15 cellular contexts compared by ENCODE assay signal in the genomic region with DNA sequence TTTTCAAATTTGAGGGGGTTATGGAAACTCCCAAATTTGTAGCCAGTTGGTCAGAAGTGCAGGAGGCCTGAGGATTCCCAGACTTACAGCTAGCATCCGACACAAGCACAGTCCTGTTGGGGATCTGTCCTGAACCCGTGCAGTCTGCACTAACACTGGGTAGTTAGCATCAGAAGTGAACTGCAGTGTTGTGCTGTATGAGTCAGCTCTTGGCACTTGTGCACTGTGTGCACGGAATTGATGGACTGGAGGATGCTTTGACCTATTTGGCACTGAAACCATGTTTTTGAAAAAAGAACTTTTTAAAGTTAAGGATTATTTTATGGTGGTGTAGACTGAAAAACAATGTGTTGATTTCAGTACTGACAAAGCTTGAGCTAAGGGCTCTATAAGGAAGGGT.
DNase-seq lines count a peak whose midpoint lies in the region; ATAC-seq and TF ChIP-seq lines count a peak whose summit lies in the region.
"Had no signal": no experiment of that assay in that cellular context is flagged by ENCODE, and none has a peak within 500 bp of the region (broad histone marks: within the 10 kb centered on the region; RNA-seq: fewer than 3 reads in every experiment).

No MANE protein-coding gene starts in this region.

- H3K27me3 ChIP-seq in heart right ventricle (no peaks in the 10 kb centered on the region), sigmoid colon (no peaks in the 10 kb centered on the region), hepatocyte (no peaks in the 10 kb centered on the region)
- H3K27me3 ChIP-seq: BLaER1 treated with 17β-estradiol and CSF1 and Interleukin-3, amounts not matched to agents 10 nM and 100 nM had no signal

- no peak for TF ChIP-seq EP300 in sigmoid colon (IDR thresholded peaks at IDR 0.05)

- H3K9me2 ChIP-seq in hepatocyte (replicated peaks; ENCODE audit: insufficient read depth), result no peaks in the 10 kb centered on the region

- intact Hi-C loops in heart right ventricle (cut with DNase I), result no loop called here
- intact Hi-C loops in sigmoid colon (cut with DNase I), result no loop called here

- WGBS in heart right ventricle, 2 donors, result 30 to 42% methylated on average over 3 of the region's 3 CpGs
- WGBS in sigmoid colon, 2 donors, result 36 to 58% methylated on average over 3 of the region's 3 CpGs
- 78% methylated on average over 3 of the region's 3 CpGs for WGBS in hepatocyte (ENCODE audit: low lambda C conversion rate, missing lambda C conversion rate)

- DNase-seq in GM03348 (ENCODE audit: low spot score), result peak; percentile 41
- peak; percentile 30 for DNase-seq in brain pericyte (ENCODE audit: low read depth, low spot score)
- DNase-seq in heart right ventricle, result peak; percentile 22 to 43
- DNase-seq in sigmoid colon, result peak; percentile 77
- DNase-seq in mucosa of gallbladder (ENCODE audit: low spot score), result no peak
- DNase-seq in T-helper 2 cell, result no peak
- no peak for DNase-seq in NCI-H748 (lab: John Stamatoyannopoulos, UW; ENCODE audit: unreplicated experiment)
- DNase-seq in hepatocyte (ENCODE audit: low spot score), result no peak
- DNase-seq: activated CD4-positive, alpha-beta T cell treated with anti-CD3 and anti-CD28 coated beads for 36 hours; GDM1; NCI-H1092 treated with DMSO at 0.1 percent for 48 hours; NCI-H82 had no signal

- H3K27ac ChIP-seq in heart right ventricle (no peak overlapping the region), sigmoid colon (peak overlapping the region in 2 of 4 donors; percentile 11 to 16), hepatocyte (no peak overlapping the region)
- H3K27ac ChIP-seq: BLaER1 treated with 17β-estradiol and CSF1 and Interleukin-3, amounts not matched to agents 10 nM and 100 nM; SK-N-MC; skin epidermis had no signal

- H2AFZ ChIP-seq in hepatocyte, result no peak overlapping the region

- H3K4me3 ChIP-seq in heart right ventricle (no peak overlapping the region), sigmoid colon (no peak overlapping the region), hepatocyte (no peak overlapping the region)
- H3K4me3 ChIP-seq: BLaER1 treated with 17β-estradiol and CSF1 and Interleukin-3, amounts not matched to agents 10 nM and 100 nM; SK-N-MC; skin epidermis had no signal

- H4K20me1 ChIP-seq in hepatocyte (ENCODE audit: insufficient read depth, poor library complexity, severe bottlenecking), result no peaks in the 10 kb centered on the region
- H4K20me1 ChIP-seq: BLaER1 treated with 17β-estradiol and CSF1 and Interleukin-3, amounts not matched to agents 10 nM and 100 nM had no signal

- H3K36me3 ChIP-seq in heart right ventricle (no peaks in the 10 kb centered on the region), sigmoid colon (no peaks in the 10 kb centered on the region), hepatocyte (replicated peaks; ENCODE audit: insufficient read depth, low read depth) (no peaks in the 10 kb centered on the region)
- H3K36me3 ChIP-seq: BLaER1 treated with 17β-estradiol and CSF1 and Interleukin-3, amounts not matched to agents 10 nM and 100 nM had no signal

- H3K4me1 ChIP-seq in heart right ventricle, result peaks cover 4 to 48% (median 33%) of the 10 kb centered on the region in 9 donors
- H3K4me1 ChIP-seq in sigmoid colon, result peaks cover 0 to 16% (median 12%) of the 10 kb centered on the region in 4 donors
- H3K4me1 ChIP-seq in hepatocyte (ENCODE audit: insufficient read depth), result no peaks in the 10 kb centered on the region

- ATAC-seq in heart right ventricle, result peak; percentile 76 to 95 (median 88)
- ATAC-seq: activated CD4-positive, alpha-beta T cell treated with anti-CD3 and anti-CD28 coated beads for 36 hours had no signal

- H3K9me3 ChIP-seq in heart right ventricle, result no peaks in the 10 kb centered on the region
- H3K9me3 ChIP-seq in sigmoid colon, result no peaks in the 10 kb centered on the region
- no peaks in the 10 kb centered on the region for H3K9me3 ChIP-seq in hepatocyte (ENCODE audit: low read depth)
- H3K9me3 ChIP-seq: BLaER1 treated with 17β-estradiol and CSF1 and Interleukin-3, amounts not matched to agents 10 nM and 100 nM had no signal

- H3K79me2 ChIP-seq in hepatocyte, result no peaks in the 10 kb centered on the region

- no peak for TF ChIP-seq POLR2A in sigmoid colon (IDR thresholded peaks at IDR 0.05)

- TF ChIP-seq CTCF in heart right ventricle (IDR thresholded peaks at IDR 0.05), result no peak
- no peak for TF ChIP-seq CTCF in sigmoid colon (IDR thresholded peaks at IDR 0.05)
- no peak for TF ChIP-seq CTCF in hepatocyte (IDR thresholded peaks at IDR 0.05; ENCODE audit: poor library complexity)

- no peak overlapping the region for H3K4me2 ChIP-seq in hepatocyte

Comparison
In these comparisons a context has a peak if more than half of its experiments do, and no peak if none do; other contexts are left out.
1. DNase-seq: peak in GM03348 (single experiment), brain pericyte (single experiment), heart right ventricle (2 of 2) and sigmoid colon (single experiment); none in mucosa of gallbladder (single experiment), T-helper 2 cell (0 of 5), NCI-H748 (single experiment) and hepatocyte (single experiment).